ENCODE assay signal across 2 cellular contexts in genomic region chr10:93309062-93309461, GRCh38.
TF ChIP-seq lines count a peak whose summit lies in the region.

No MANE protein-coding gene starts in this region.

TF ChIP-seq in IMR-90, 13 proteins besides CTCF, POLR2A, EP300 and RAD21:
- TF ChIP-seq SMC3 (IDR thresholded peaks at IDR 0.05; ENCODE audit: low read depth, low read length) (no peak), CEBPB (IDR thresholded peaks at IDR 0.05; ENCODE audit: low read depth, low read length) (no peak)
- TF ChIP-seq, protein P1, sequence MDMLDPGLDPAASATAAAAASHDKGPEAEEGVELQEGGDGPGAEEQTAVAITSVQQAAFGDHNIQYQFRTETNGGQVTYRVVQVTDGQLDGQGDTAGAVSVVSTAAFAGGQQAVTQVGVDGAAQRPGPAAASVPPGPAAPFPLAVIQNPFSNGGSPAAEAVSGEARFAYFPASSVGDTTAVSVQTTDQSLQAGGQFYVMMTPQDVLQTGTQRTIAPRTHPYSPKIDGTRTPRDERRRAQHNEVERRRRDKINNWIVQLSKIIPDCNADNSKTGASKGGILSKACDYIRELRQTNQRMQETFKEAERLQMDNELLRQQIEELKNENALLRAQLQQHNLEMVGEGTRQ (IDR thresholded peaks at IDR 0.05; ENCODE audit: low read depth, low read length): no peak

TF ChIP-seq in K562, 482 proteins besides CTCF, POLR2A, EP300 and RAD21:
- TF ChIP-seq CC2D1A (IDR thresholded peaks at IDR 0.05) (no peak), NFIC (IDR thresholded peaks at IDR 0.05) (0 out of 2 replicates have a peak, but pooled peaks have one; percentile 14)
